In genomic region chr6:22886881-22887581, GRCh38 we compare ENCODE assay signal across 14 cellular contexts.
DNase-seq lines count a peak whose midpoint lies in the region; ATAC-seq and TF ChIP-seq lines count a peak whose summit lies in the region.
"Had no signal": no experiment of that assay in that cellular context is flagged by ENCODE, and none has a peak within 500 bp of the region (broad histone marks: within the 10 kb centered on the region; RNA-seq: fewer than 3 reads in every experiment).

No MANE protein-coding gene starts in this region.

- no peak for TF ChIP-seq CTCF in fibroblast of villous mesenchyme (IDR thresholded peaks at IDR 0.05; ENCODE audit: insufficient read depth, low read depth, low read length)
- TF ChIP-seq CTCF in nephron progenitor cell (IDR thresholded peaks at IDR 0.05): no peak

- peaks cover 19% of the 10 kb centered on the region for H3K4me1 Mint-ChIP-seq in nephron progenitor cell
- H3K4me1 Mint-ChIP-seq: activated naive CD8-positive, alpha-beta T cell treated with anti-CD3 and anti-CD28 coated beads for 36 hours had no signal

- peaks cover 4% of the 10 kb centered on the region for H3K36me3 Mint-ChIP-seq in nephron progenitor cell (ENCODE audit: low read depth)
- H3K36me3 Mint-ChIP-seq: activated naive CD8-positive, alpha-beta T cell treated with anti-CD3 and anti-CD28 coated beads for 36 hours had no signal

- no peak overlapping the region for H3K27ac Mint-ChIP-seq in nephron progenitor cell
- H3K27ac Mint-ChIP-seq: activated naive CD8-positive, alpha-beta T cell treated with anti-CD3 and anti-CD28 coated beads for 36 hours; mesothelial cell of epicardium had no signal

- no peak overlapping the region for H3K4me3 ChIP-seq in fibroblast of villous mesenchyme (ENCODE audit: low read depth, low read length)
- H3K4me3 ChIP-seq: dorsolateral prefrontal cortex had no signal

- peak; percentile 75 for DNase-seq in A172 (ENCODE audit: low spot score)
- DNase-seq in NCI-H345 treated with DMSO at 0.1 percent for 48 hours (lab: John Stamatoyannopoulos, UW; ENCODE audit: unreplicated experiment): peak; percentile 90
- DNase-seq in fibroblast of villous mesenchyme (ENCODE audit: low read depth): peak; percentile 49
- DNase-seq in effector CD8-positive, alpha-beta T cell (lab: John Stamatoyannopoulos, UW): no peak
- no peak for DNase-seq in AG20443 (ENCODE audit: low spot score)
- no peak for DNase-seq in nephron progenitor cell
- DNase-seq: activated naive CD8-positive, alpha-beta T cell treated with anti-CD3 and anti-CD28 coated beads for 36 hours; dorsolateral prefrontal cortex; hippocampal formation; NCI-H1092; stimulated activated CD4-positive, alpha-beta T cell treated with anti-CD3 and anti-CD28 coated beads, Interleukin-4, amount 100 ng/mL, for 24 hours had no signal

- peaks cover 4% of the 10 kb centered on the region for H3K27me3 Mint-ChIP-seq in nephron progenitor cell (ENCODE audit: low read depth, poor library complexity)
- H3K27me3 Mint-ChIP-seq: activated naive CD8-positive, alpha-beta T cell treated with anti-CD3 and anti-CD28 coated beads for 36 hours had no signal

- no peak overlapping the region for H3K4me3 Mint-ChIP-seq in nephron progenitor cell
- H3K4me3 Mint-ChIP-seq: activated naive CD8-positive, alpha-beta T cell treated with anti-CD3 and anti-CD28 coated beads for 36 hours; mesothelial cell of epicardium had no signal

- H3K9me3 Mint-ChIP-seq in nephron progenitor cell: peaks cover 6% of the 10 kb centered on the region
- H3K9me3 Mint-ChIP-seq: activated naive CD8-positive, alpha-beta T cell treated with anti-CD3 and anti-CD28 coated beads for 36 hours had no signal

- ATAC-seq in HG02610 (IDR thresholded peaks at IDR 0.05; ENCODE audit: unreplicated experiment): peak; percentile 88
- no peak for ATAC-seq in GM18502 (IDR thresholded peaks at IDR 0.05; ENCODE audit: poor library complexity, unreplicated experiment)

Comparison
In these comparisons a context has a peak if more than half of its experiments do, and no peak if none do; other contexts are left out.
1. DNase-seq: peak in A172 (single experiment), NCI-H345 treated with DMSO at 0.1 percent for 48 hours (single experiment) and fibroblast of villous mesenchyme (single experiment); none in effector CD8-positive, alpha-beta T cell (single experiment), AG20443 (single experiment) and nephron progenitor cell (single experiment).